Comparison of ENCODE assay signal across 8 cellular contexts in the genomic region with DNA sequence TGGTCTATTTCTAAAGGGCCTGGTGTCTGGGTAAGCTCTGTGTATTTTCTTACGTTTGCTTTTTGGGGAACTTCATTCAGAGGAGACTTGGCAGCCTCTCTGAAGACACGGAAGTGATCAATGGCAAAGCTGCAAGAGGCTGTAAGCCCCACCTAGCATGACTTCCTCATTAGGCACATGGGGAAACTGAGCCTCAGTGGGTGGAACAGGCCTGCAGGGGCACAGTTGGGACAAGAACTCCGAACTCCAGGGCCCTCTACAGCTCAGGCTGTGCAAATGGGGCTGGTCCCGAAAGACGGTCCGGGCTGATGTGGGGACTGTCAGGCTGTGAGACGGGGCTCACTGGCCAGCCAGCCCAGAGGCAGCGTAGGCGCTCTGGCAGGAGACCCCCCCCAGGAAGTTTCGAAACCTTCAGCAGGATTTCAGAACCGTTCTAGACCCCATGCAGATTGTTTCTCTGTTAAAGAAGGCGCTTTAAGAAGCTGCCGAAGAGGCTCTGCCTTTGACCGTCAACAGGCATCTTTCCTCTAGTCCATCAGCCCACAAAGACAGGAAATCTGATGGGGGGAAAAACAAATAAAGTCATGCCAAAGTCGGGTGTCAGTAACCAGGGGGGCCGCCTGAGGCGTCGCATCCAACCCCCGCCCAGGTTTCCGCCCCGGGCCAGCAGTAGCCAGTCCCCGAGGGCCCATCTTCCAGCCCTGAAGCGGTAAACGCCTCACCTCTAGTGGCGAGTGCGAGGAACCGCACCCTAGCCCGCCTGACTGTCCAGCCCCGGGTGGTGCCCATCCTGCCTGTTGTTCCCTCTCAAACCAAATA.
DNase-seq lines count a peak whose midpoint lies in the region; ATAC-seq and TF ChIP-seq lines count a peak whose summit lies in the region.

No MANE protein-coding gene starts in this region.

- CTCF ChIA-PET in activated CD4-positive, alpha-beta T cell treated with anti-CD3 and anti-CD28 coated beads, Interleukin-2, amount 10 ng/mL, durations not matched to agents 7 days and 5 days (lab: Charles Lee), result interaction anchor here (0.5 to 1.1 kb wide), 2 partner anchors 11 to 453 kb away, joined by 3 read pairs; no protein-coding TSS in a partner anchor

- peaks cover 30% of the 10 kb centered on the region for H3K4me1 Mint-ChIP-seq in activated CD4-positive, alpha-beta T cell treated with anti-CD3 and anti-CD28 coated beads, Interleukin-2, amount 10 ng/mL, durations not matched to agents 7 days and 5 days
- peaks cover 40% of the 10 kb centered on the region for H3K4me1 Mint-ChIP-seq in stimulated activated naive CD8-positive, alpha-beta T cell treated with anti-CD3 and anti-CD28 coated beads, Interleukin-15, amount 100 ng/mL, for 72 hours

- DNase-seq in Right ventricle myocardium inferior (ENCODE audit: missing footprints) (peak; percentile 74), cardiac septum (ENCODE audit: low spot score) (no peak), mucosa of gallbladder (ENCODE audit: low spot score) (peak; percentile 49)
- DNase-seq in activated CD4-positive, alpha-beta T cell treated with anti-CD3 and anti-CD28 coated beads, Interleukin-2, amount 10 ng/mL, durations not matched to agents 7 days and 5 days, result peak; percentile 55
- peak; percentile 17 for DNase-seq in effector CD4-positive, alpha-beta T cell
- DNase-seq in stimulated activated naive CD8-positive, alpha-beta T cell treated with anti-CD3 and anti-CD28 coated beads, Interleukin-15, amount 100 ng/mL, for 72 hours, result peak; percentile 71

- intact Hi-C loops in Right ventricle myocardium inferior (cut with DNase I), result no loop called here
- intact Hi-C loops in cardiac septum (cut with DNase I), result no loop called here

- H3K36me3 Mint-ChIP-seq in activated CD4-positive, alpha-beta T cell treated with anti-CD3 and anti-CD28 coated beads, Interleukin-2, amount 10 ng/mL, durations not matched to agents 7 days and 5 days (ENCODE audit: low read depth), result no peaks in the 10 kb centered on the region

- ATAC-seq in Right ventricle myocardium inferior, result peak; percentile 74
- ATAC-seq in stimulated activated naive CD8-positive, alpha-beta T cell treated with anti-CD3 and anti-CD28 coated beads, Interleukin-15, amount 100 ng/mL, for 72 hours, result peak; percentile 82
- no peak for ATAC-seq in HG03025 (IDR thresholded peaks at IDR 0.05; ENCODE audit: low FRiP score, unreplicated experiment)

- H3K9me3 Mint-ChIP-seq in activated CD4-positive, alpha-beta T cell treated with anti-CD3 and anti-CD28 coated beads, Interleukin-2, amount 10 ng/mL, durations not matched to agents 7 days and 5 days, result no peaks in the 10 kb centered on the region
- H3K9me3 Mint-ChIP-seq in stimulated activated naive CD8-positive, alpha-beta T cell treated with anti-CD3 and anti-CD28 coated beads, Interleukin-15, amount 100 ng/mL, for 72 hours, result no peaks in the 10 kb centered on the region

- TF ChIP-seq RAD21 in Ishikawa (IDR thresholded peaks at IDR 0.05; ENCODE audit: low read depth), result peak; percentile 78

- H3K27ac Mint-ChIP-seq in activated CD4-positive, alpha-beta T cell treated with anti-CD3 and anti-CD28 coated beads, Interleukin-2, amount 10 ng/mL, durations not matched to agents 7 days and 5 days, result no peak overlapping the region
- peak overlapping the region in 1 of 2 donors; percentile 22 for H3K27ac Mint-ChIP-seq in stimulated activated naive CD8-positive, alpha-beta T cell treated with anti-CD3 and anti-CD28 coated beads, Interleukin-15, amount 100 ng/mL, for 72 hours

- no peak overlapping the region for H3K4me3 Mint-ChIP-seq in activated CD4-positive, alpha-beta T cell treated with anti-CD3 and anti-CD28 coated beads, Interleukin-2, amount 10 ng/mL, durations not matched to agents 7 days and 5 days
- H3K4me3 Mint-ChIP-seq in stimulated activated naive CD8-positive, alpha-beta T cell treated with anti-CD3 and anti-CD28 coated beads, Interleukin-15, amount 100 ng/mL, for 72 hours, result peak overlapping the region; percentile 54 to 63

- no peak for TF ChIP-seq EP300 in Ishikawa (IDR thresholded peaks at IDR 0.05; ENCODE audit: borderline replicate concordance)

- H3K27me3 Mint-ChIP-seq in activated CD4-positive, alpha-beta T cell treated with anti-CD3 and anti-CD28 coated beads, Interleukin-2, amount 10 ng/mL, durations not matched to agents 7 days and 5 days, result peaks cover 5% of the 10 kb centered on the region
- H3K27me3 Mint-ChIP-seq in stimulated activated naive CD8-positive, alpha-beta T cell treated with anti-CD3 and anti-CD28 coated beads, Interleukin-15, amount 100 ng/mL, for 72 hours, result peaks cover 17% of the 10 kb centered on the region

- POLR2A ChIA-PET in activated CD4-positive, alpha-beta T cell treated with anti-CD3 and anti-CD28 coated beads, Interleukin-2, amount 10 ng/mL, durations not matched to agents 7 days and 5 days (lab: Charles Lee), result interaction anchor here (0.6 to 0.7 kb wide), 2 partner anchors 232 to 1027 kb away, joined by 3 to 4 read pairs; no protein-coding TSS in a partner anchor

TF ChIP-seq in Ishikawa, 13 proteins besides CTCF, POLR2A, EP300 and RAD21:
- no peak for TF ChIP-seq TCF12 (IDR thresholded peaks at IDR 0.05; ENCODE audit: low read depth)
- TF ChIP-seq, protein P1, sequence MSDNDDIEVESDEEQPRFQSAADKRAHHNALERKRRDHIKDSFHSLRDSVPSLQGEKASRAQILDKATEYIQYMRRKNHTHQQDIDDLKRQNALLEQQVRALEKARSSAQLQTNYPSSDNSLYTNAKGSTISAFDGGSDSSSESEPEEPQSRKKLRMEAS (IDR thresholded peaks at IDR 0.05), result 0 out of 2 replicates have a peak, but pooled peaks have one; percentile 32
